ENCODE assay signal across 1 cellular context in the genomic region with DNA sequence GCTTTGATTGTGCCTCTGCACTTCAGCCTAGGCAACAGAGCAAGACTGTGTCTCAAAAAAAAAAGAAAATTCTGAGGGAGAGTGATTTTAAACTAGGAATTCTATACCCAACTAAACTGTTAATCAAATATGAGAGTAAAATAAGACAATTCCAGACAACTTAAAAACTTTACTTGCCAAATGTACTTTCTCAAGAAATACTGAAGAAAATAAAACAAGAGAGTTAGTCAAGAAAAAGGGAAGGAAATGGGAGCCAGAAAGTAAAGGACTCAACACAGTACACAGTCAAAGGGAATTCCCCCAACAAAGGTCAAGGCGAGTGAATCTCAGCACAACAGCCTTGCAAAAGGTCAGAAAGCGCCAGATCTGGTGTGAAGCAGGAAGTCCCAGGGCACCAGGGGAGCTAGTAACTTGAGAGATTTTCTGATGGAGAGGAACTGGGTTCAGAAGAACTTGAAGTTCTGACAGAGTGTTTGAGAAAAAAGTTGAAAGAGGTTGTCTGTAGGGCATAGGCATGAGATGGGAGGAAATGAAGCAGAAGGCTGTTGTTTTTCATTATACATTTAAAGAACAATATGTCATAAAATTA.
TF ChIP-seq lines count a peak whose summit lies in the region.

No MANE protein-coding gene starts in this region.

TF ChIP-seq in WTC11, 78 proteins besides CTCF, POLR2A, EP300 and RAD21 (continued from another document):
- TF ChIP-seq, protein P1, sequence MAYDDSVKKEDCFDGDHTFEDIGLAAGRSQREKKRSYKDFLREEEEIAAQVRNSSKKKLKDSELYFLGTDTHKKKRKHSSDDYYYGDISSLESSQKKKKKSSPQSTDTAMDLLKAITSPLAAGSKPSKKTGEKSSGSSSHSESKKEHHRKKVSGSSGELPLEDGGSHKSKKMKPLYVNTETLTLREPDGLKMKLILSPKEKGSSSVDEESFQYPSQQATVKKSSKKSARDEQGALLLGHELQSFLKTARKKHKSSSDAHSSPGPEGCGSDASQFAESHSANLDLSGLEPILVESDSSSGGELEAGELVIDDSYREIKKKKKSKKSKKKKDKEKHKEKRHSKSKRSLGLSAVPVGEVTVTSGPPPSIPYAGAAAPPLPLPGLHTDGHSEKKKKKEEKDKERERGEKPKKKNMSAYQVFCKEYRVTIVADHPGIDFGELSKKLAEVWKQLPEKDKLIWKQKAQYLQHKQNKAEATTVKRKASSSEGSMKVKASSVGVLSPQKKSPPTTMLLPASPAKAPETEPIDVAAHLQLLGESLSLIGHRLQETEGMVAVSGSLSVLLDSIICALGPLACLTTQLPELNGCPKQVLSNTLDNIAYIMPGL (CRISPR knock-in tag; IDR thresholded peaks at IDR 0.05) = no peak
- TF ChIP-seq SOX15 (CRISPR knock-in tag; IDR thresholded peaks at IDR 0.05) (no peak), ZNF219 (CRISPR knock-in tag; IDR thresholded peaks at IDR 0.05; ENCODE audit: borderline replicate concordance) (no peak), RELA (CRISPR knock-in tag; IDR thresholded peaks at IDR 0.05; ENCODE audit: borderline replicate concordance) (no peak), TEAD1 (CRISPR knock-in tag; IDR thresholded peaks at IDR 0.05) (no peak), E2F1 (CRISPR knock-in tag; IDR thresholded peaks at IDR 0.05) (no peak), ATF2 (CRISPR knock-in tag; IDR thresholded peaks at IDR 0.05; ENCODE audit: borderline replicate concordance, low read depth) (no peak)
- TF ChIP-seq, protein P2, sequence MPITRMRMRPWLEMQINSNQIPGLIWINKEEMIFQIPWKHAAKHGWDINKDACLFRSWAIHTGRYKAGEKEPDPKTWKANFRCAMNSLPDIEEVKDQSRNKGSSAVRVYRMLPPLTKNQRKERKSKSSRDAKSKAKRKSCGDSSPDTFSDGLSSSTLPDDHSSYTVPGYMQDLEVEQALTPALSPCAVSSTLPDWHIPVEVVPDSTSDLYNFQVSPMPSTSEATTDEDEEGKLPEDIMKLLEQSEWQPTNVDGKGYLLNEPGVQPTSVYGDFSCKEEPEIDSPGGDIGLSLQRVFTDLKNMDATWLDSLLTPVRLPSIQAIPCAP (CRISPR knock-in tag; IDR thresholded peaks at IDR 0.05) = no peak
